In the genomic region with DNA sequence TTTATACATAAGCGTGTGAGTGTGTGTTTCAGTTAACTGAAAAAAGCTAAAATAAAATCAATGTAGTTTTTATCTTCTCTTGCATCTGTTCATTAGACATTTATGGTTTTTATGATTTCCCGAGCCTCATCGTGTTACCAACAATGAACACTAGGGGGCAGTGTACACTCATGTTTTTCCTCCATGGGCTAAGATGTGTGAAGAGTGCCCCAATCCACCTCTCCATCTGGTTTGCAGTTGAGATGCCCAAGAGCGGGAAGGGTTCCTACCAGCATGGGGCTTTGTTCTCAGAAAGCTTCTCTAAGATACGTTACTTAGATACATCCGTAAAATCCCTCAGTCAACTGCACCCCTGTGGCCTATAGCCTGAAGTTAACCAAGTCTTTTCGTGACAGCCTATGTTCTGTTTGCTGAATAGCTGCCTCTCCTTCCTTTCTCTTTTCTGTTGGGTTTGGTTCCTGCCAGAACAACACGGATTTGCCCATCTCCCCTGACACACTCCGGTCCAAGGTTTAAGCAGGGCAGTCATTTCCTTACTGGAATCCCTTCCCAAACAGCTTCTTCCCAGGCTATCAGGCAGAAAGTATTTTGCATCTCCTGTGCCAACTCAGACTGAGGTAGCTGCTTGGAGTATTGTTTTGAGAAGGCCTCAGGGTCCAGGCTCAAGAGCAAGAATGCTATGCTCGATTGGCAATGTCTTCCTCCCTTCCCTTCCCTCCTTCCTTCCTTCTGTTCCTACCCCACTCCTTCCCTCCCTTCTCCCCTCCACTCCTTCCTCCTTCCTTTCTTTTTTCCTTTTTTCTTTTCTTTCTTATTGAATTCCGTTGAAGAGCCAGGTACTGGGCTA, we compare ENCODE assay signal across 8 cellular contexts. TPM values are rescaled to one million over a fixed set of nuclear protein-coding genes. Genes with fewer than 3 reads are reported as not detected.
DNase-seq lines count a peak whose midpoint lies in the region; ATAC-seq and TF ChIP-seq lines count a peak whose summit lies in the region.

No MANE protein-coding gene starts in this region.

- H3K27me3 ChIP-seq in left lung, result peaks cover 0 to 7% of the 10 kb centered on the region in 2 donors

- no peak overlapping the region for H3K4me3 Mint-ChIP-seq in T-helper 2 cell treated with Interferon-gamma antibody and Interleukin-4, amounts not matched to agents 5 μg/mL and 100 μg/mL, for 36 hours

- H3K4me1 Mint-ChIP-seq in T-helper 2 cell treated with Interferon-gamma antibody and Interleukin-4, amounts not matched to agents 5 μg/mL and 100 μg/mL, for 36 hours (ENCODE audit: low read depth), result peaks cover 6% of the 10 kb centered on the region

- H3K36me3 Mint-ChIP-seq in T-helper 2 cell treated with Interferon-gamma antibody and Interleukin-4, amounts not matched to agents 5 μg/mL and 100 μg/mL, for 36 hours (ENCODE audit: low read depth), result no peaks in the 10 kb centered on the region

- intact Hi-C loops in left lung (cut with DNase I), result no loop called here

- peak; percentile 80 to 88 for TF ChIP-seq CTCF in left lung (IDR thresholded peaks at IDR 0.05)

- H3K4me3 ChIP-seq in left lung, result no peak overlapping the region

- DNase-seq in NOMO-1 treated with DMSO at 0.1 percent for 48 hours (lab: John Stamatoyannopoulos, UW; ENCODE audit: unreplicated experiment), result peak; percentile 15
- no peak for DNase-seq in NOMO-1 (lab: John Stamatoyannopoulos, UW; ENCODE audit: unreplicated experiment in 2 of 2)
- DNase-seq in KG1 (lab: John Stamatoyannopoulos, UW), result peak; percentile 25
- DNase-seq in T-helper 2 cell treated with Interferon-gamma antibody and Interleukin-4, amounts not matched to agents 5 μg/mL and 100 μg/mL, for 36 hours (ENCODE audit: low spot score), result peak; percentile 23
- DNase-seq in cerebellar cortex (ENCODE audit: low spot score), result peak; percentile 84
- no peak for DNase-seq in left lung
- peak; percentile 47 for DNase-seq in stimulated activated naive CD8-positive, alpha-beta T cell treated with anti-CD3 and anti-CD28 coated beads, Interleukin-15, Interleukin-2, amounts not matched to agents 100 U/mL and 50 U/mL, for 24 hours

- peaks cover 5% of the 10 kb centered on the region for H3K27me3 Mint-ChIP-seq in T-helper 2 cell treated with Interferon-gamma antibody and Interleukin-4, amounts not matched to agents 5 μg/mL and 100 μg/mL, for 36 hours (ENCODE audit: low read depth)

- no peak overlapping the region for H3K27ac ChIP-seq in left lung

- no peak overlapping the region for H3K27ac Mint-ChIP-seq in T-helper 2 cell treated with Interferon-gamma antibody and Interleukin-4, amounts not matched to agents 5 μg/mL and 100 μg/mL, for 36 hours

- peaks cover 4% of the 10 kb centered on the region for H3K9me3 Mint-ChIP-seq in T-helper 2 cell treated with Interferon-gamma antibody and Interleukin-4, amounts not matched to agents 5 μg/mL and 100 μg/mL, for 36 hours

- H3K4me1 ChIP-seq in left lung, result no peaks in the 10 kb centered on the region

- peaks cover 0 to 9% of the 10 kb centered on the region in 2 donors for H3K9me3 ChIP-seq in left lung

- ATAC-seq in left lung (peak; percentile 86), HG02623 (IDR thresholded peaks at IDR 0.05; ENCODE audit: unreplicated experiment) (no peak)
- ATAC-seq in stimulated activated naive CD8-positive, alpha-beta T cell treated with anti-CD3 and anti-CD28 coated beads, Interleukin-15, Interleukin-2, amounts not matched to agents 100 U/mL and 50 U/mL, for 24 hours, result no peak

- no peaks in the 10 kb centered on the region for H3K36me3 ChIP-seq in left lung

RNA-seq across cellular contexts. Expression of gene ELAC2, which starts 12.9 kb away (rescaled TPM):
- 10 to 100 TPM; 40.0 to 52.3 TPM for total RNA-seq in left lung

Comparison
In these comparisons a context has a peak if more than half of its experiments do, and no peak if none do; other contexts are left out.
1. DNase-seq: peak in NOMO-1 treated with DMSO at 0.1 percent for 48 hours (single experiment), KG1 (single experiment), T-helper 2 cell treated with Interferon-gamma antibody and Interleukin-4, amounts not matched to agents 5 μg/mL and 100 μg/mL, for 36 hours (single experiment), cerebellar cortex (single experiment) and stimulated activated naive CD8-positive, alpha-beta T cell treated with anti-CD3 and anti-CD28 coated beads, Interleukin-15, Interleukin-2, amounts not matched to agents 100 U/mL and 50 U/mL, for 24 hours (single experiment); none in NOMO-1 (0 of 2) and left lung (0 of 2).